Comparison of ENCODE assay signal across 7 cellular contexts in the genomic region with DNA sequence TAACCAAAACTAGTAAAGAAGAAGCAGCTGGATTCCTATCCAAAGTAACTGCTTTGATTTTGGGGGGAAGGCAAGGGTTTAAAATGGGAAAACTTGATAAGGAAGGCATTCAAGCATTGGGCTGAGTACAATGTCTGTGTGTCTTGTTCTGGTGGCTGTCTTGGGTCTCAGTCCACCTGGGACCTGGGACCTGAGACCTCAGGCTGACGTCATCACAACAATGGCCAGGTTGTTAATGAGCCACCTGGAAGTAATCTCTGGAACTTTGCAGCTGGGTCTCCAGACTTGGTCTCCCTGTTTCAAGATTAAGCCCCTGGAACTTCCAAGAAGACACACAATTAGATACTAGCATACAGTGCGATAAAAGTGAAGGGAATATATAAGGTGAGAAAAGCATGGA.
"Had no signal": no experiment of that assay in that cellular context is flagged by ENCODE, and none has a peak within 500 bp of the region (broad histone marks: within the 10 kb centered on the region; RNA-seq: fewer than 3 reads in every experiment).

No MANE protein-coding gene starts in this region.

- H3K9me3 Mint-ChIP-seq: GM23338 had no signal

- H3K4me3 Mint-ChIP-seq: GM23338, H9, IgD-negative memory B cell had no signal

- H3K27ac Mint-ChIP-seq: GM23338 had no signal

- H3K36me3 Mint-ChIP-seq: IgD-negative memory B cell had no signal

- H3K4me2 ChIP-seq: GM23338 had no signal

- ATAC-seq: GM23338 had no signal

- H3K4me3 ChIP-seq: GM23338 had no signal

- DNase-seq: H9, HCEC 1CT had no signal

- H2AFZ ChIP-seq: GM23338 had no signal

- FAIRE-seq: H1, H54, HTR-8/SVneo had no signal
